In genomic region chr6:38639498-38640215, GRCh38 we compare ENCODE assay signal across 8 cellular contexts. TPM values are rescaled to one million over a fixed set of nuclear protein-coding genes. Genes with fewer than 3 reads are reported as not detected.
A peak's percentile ranks its signal among the peaks of the same experiment; 100 is the strongest.
DNase-seq lines count a peak whose midpoint lies in the region; ATAC-seq and TF ChIP-seq lines count a peak whose summit lies in the region.

Gene BTBD9, minus strand, starts transcription at chr6:38639929.

- H3K27me3 ChIP-seq in Panc1 (ENCODE audit: control insufficient read depth, insufficient read depth, low read length) (no peaks in the 10 kb centered on the region), fibroblast of lung (ENCODE audit: control insufficient read depth, insufficient read depth, low read length) (no peaks in the 10 kb centered on the region)
- H3K27me3 ChIP-seq in naive thymus-derived CD4-positive, alpha-beta T cell (ENCODE audit: control insufficient read depth in 2 of 2, insufficient read depth in 2 of 2, low read length in 2 of 2), result no peaks in the 10 kb centered on the region

- H4K20me1 ChIP-seq in fibroblast of lung (ENCODE audit: control insufficient read depth, extremely low read depth, insufficient read depth, low read length), result no peaks in the 10 kb centered on the region

- CTCF ChIA-PET in Panc1 (lab: Charles Lee), result interaction anchor here (0.6 kb wide), 2 partner anchors 49 to 748 kb away, joined by 7 to 9 read pairs; no protein-coding TSS in a partner anchor
- CTCF ChIA-PET in naive thymus-derived CD4-positive, alpha-beta T cell (lab: Charles Lee), result interaction anchor here (0.7 kb wide), 1 partner anchor 134 kb away, joined by 3 read pairs; no protein-coding TSS in a partner anchor

- peak within 1 kb of the TSS; percentile 88 to 96 (median 91) for H3K27ac Mint-ChIP-seq in naive thymus-derived CD4-positive, alpha-beta T cell
- H3K27ac Mint-ChIP-seq in stimulated activated naive B cell treated with anti-CD40 and anti-IgM and Interleukin-4, amounts not matched to agents 10 μg/mL and 1 μg/mL and 100 μg/mL, for 72 hours, result peak within 1 kb of the TSS; percentile 98

- H3K9me3 Mint-ChIP-seq in naive thymus-derived CD4-positive, alpha-beta T cell, result no peaks in the 10 kb centered on the region
- H3K9me3 Mint-ChIP-seq in stimulated activated naive B cell treated with anti-CD40 and anti-IgM and Interleukin-4, amounts not matched to agents 10 μg/mL and 1 μg/mL and 100 μg/mL, for 72 hours, result no peaks in the 10 kb centered on the region

- DNase-seq in DMS 273 (lab: John Stamatoyannopoulos, UW; ENCODE audit: unreplicated experiment) (peak; percentile 95), HUDEP-2 (lab: John Stamatoyannopoulos, UW; ENCODE audit: unreplicated experiment in 76 of 76) (peak in 53 of 76 experiments; percentile 6 to 65 (median 43)), Panc1 (ENCODE audit: low read depth, low spot score) (peak; percentile 36), activated T-helper 1 cell treated with Interleukin-2 at 50 U/mL for 16 hours (ENCODE audit: low read depth) (peak; percentile 77), fibroblast of lung (ENCODE audit: low read depth in 2 of 2) (peak; percentile 84)
- DNase-seq in naive thymus-derived CD4-positive, alpha-beta T cell, result peak; percentile 83 to 92 (median 90)
- DNase-seq in stimulated activated naive B cell treated with anti-CD40 and anti-IgM and Interleukin-4, amounts not matched to agents 10 μg/mL and 1 μg/mL and 100 μg/mL, for 72 hours, result peak; percentile 82

- peak; percentile 83 for ATAC-seq in GM21381 (IDR thresholded peaks at IDR 0.05; ENCODE audit: unreplicated experiment)
- peak; percentile 94 for ATAC-seq in Panc1
- ATAC-seq in naive thymus-derived CD4-positive, alpha-beta T cell, result peak; percentile 87
- ATAC-seq in stimulated activated naive B cell treated with anti-CD40 and anti-IgM and Interleukin-4, amounts not matched to agents 10 μg/mL and 1 μg/mL and 100 μg/mL, for 72 hours (replicated peaks), result peak; percentile 85 to 90

- in situ Hi-C loops in Panc1 (cut with HindIII; ENCODE audit: low pct_unique_long_range_greater_than_20kb, low sequenced_read_pairs), result no loop called here

- peak within 1 kb of the TSS; percentile 89 for H3K27ac ChIP-seq in Panc1 (ENCODE audit: low read length)
- H3K27ac ChIP-seq in fibroblast of lung (ENCODE audit: insufficient read depth, low read length), result peak within 1 kb of the TSS; percentile 98
- H3K27ac ChIP-seq in naive thymus-derived CD4-positive, alpha-beta T cell (ENCODE audit: low read depth, low read length), result peak within 1 kb of the TSS; percentile 94

- H3K36me3 ChIP-seq in Panc1 (ENCODE audit: control insufficient read depth, insufficient read depth, low read length) (peaks cover 3% of the 10 kb centered on the region; the same call in 1 of the 2 replicates), fibroblast of lung (ENCODE audit: control insufficient read depth, insufficient read depth, low read length) (no peaks in the 10 kb centered on the region)
- H3K36me3 ChIP-seq in naive thymus-derived CD4-positive, alpha-beta T cell (ENCODE audit: control insufficient read depth in 2 of 3, insufficient read depth in 3 of 3, low read length in 3 of 3), result peaks cover 0 to 4% (median 0%) of the 10 kb centered on the region in 3 experiments

- H2AFZ ChIP-seq in fibroblast of lung (ENCODE audit: low read length), result peak within 1 kb of the TSS; percentile 99

- peaks cover 40 to 65% (median 57%) of the 10 kb centered on the region in 7 donors for H3K4me1 Mint-ChIP-seq in naive thymus-derived CD4-positive, alpha-beta T cell
- peaks cover 29 to 42% of the 10 kb centered on the region in 2 donors for H3K4me1 Mint-ChIP-seq in stimulated activated naive B cell treated with anti-CD40 and anti-IgM and Interleukin-4, amounts not matched to agents 10 μg/mL and 1 μg/mL and 100 μg/mL, for 72 hours

- peaks cover 1% of the 10 kb centered on the region for H3K79me2 ChIP-seq in fibroblast of lung (ENCODE audit: control insufficient read depth, insufficient read depth, low read length)

- peak within 1 kb of the TSS; percentile 71 for H3K4me2 ChIP-seq in fibroblast of lung (ENCODE audit: extremely low read depth, insufficient read depth, low read length)

- POLR2A ChIA-PET in Panc1 (lab: Charles Lee), result interaction anchor here (0.6 kb wide), 5 partner anchors 15 to 426 kb away, joined by 3 to 9 read pairs (median 5); no protein-coding TSS in a partner anchor
- POLR2A ChIA-PET in naive thymus-derived CD4-positive, alpha-beta T cell (lab: Charles Lee), result interaction anchor here (1.1 to 1.8 kb wide), 6 partner anchors 13 to 475 kb away, joined by 3 to 10 read pairs (median 4); partner anchors contain the start of genes GLO1 and SAYSD1

- peaks cover 0 to 4% (median 0%) of the 10 kb centered on the region in 5 donors for H3K36me3 Mint-ChIP-seq in naive thymus-derived CD4-positive, alpha-beta T cell
- peaks cover 1 to 7% of the 10 kb centered on the region in 2 donors for H3K36me3 Mint-ChIP-seq in stimulated activated naive B cell treated with anti-CD40 and anti-IgM and Interleukin-4, amounts not matched to agents 10 μg/mL and 1 μg/mL and 100 μg/mL, for 72 hours

- H3K9me3 ChIP-seq in Panc1 (ENCODE audit: control insufficient read depth, insufficient read depth, low read depth, low read length) (no peaks in the 10 kb centered on the region), fibroblast of lung (ENCODE audit: control insufficient read depth, insufficient read depth, low read depth, low read length) (no peaks in the 10 kb centered on the region)
- H3K9me3 ChIP-seq in naive thymus-derived CD4-positive, alpha-beta T cell (ENCODE audit: control insufficient read depth in 2 of 3, low read length in 3 of 3), result no peaks in the 10 kb centered on the region

- peak within 1 kb of the TSS; percentile 67 to 88 for H3K4me3 ChIP-seq in Panc1 (ENCODE audit: low read depth in 2 of 2, low read length in 2 of 2)
- H3K4me3 ChIP-seq in fibroblast of lung (replicated peaks in 1 of 4; ENCODE audit: control extremely low read depth in 1 of 4, insufficient read depth in 1 of 4, low read depth in 3 of 4, low read length in 4 of 4), result peak within 1 kb of the TSS; percentile 74 to 96 (median 84)
- peak within 1 kb of the TSS; percentile 90 for H3K4me3 ChIP-seq in naive thymus-derived CD4-positive, alpha-beta T cell (ENCODE audit: low read length)

- peak within 1 kb of the TSS; percentile 99 for H3K9ac ChIP-seq in fibroblast of lung (ENCODE audit: insufficient read depth, low read length)

- H3K4me1 ChIP-seq in Panc1 (ENCODE audit: control insufficient read depth, insufficient read depth, low read length), result peaks cover 10% of the 10 kb centered on the region; the same call in 1 of the 2 replicates
- peaks cover 2% of the 10 kb centered on the region for H3K4me1 ChIP-seq in fibroblast of lung (ENCODE audit: control insufficient read depth, extremely low read depth, insufficient read depth, low read length)
- peaks cover 16 to 22% of the 10 kb centered on the region in 2 donors for H3K4me1 ChIP-seq in naive thymus-derived CD4-positive, alpha-beta T cell (ENCODE audit: control insufficient read depth in 2 of 2, insufficient read depth in 2 of 2, low read length in 2 of 2)

- no TSS peak for BruUV-seq in Panc1 (replicated peaks; lab: Mats Ljungman, UMichigan)

- peak within 1 kb of the TSS; percentile 74 to 94 (median 90) for H3K4me3 Mint-ChIP-seq in naive thymus-derived CD4-positive, alpha-beta T cell
- peak within 1 kb of the TSS; percentile 91 to 93 for H3K4me3 Mint-ChIP-seq in stimulated activated naive B cell treated with anti-CD40 and anti-IgM and Interleukin-4, amounts not matched to agents 10 μg/mL and 1 μg/mL and 100 μg/mL, for 72 hours

- no peak for TF ChIP-seq CTCF in Panc1 (IDR thresholded peaks at IDR 0.05)
- no peak for TF ChIP-seq CTCF in fibroblast of lung (conservative IDR thresholded peaks at IDR 0.05 in 1 of 2, IDR thresholded peaks at IDR 0.05 in 1 of 2; ENCODE audit: low read depth in 1 of 2, low read length in 2 of 2)

- intact Hi-C loops in Panc1 (cut with micrococcal nuclease; ENCODE audit: unreplicated experiment), result no loop called here
- intact Hi-C loops in naive thymus-derived CD4-positive, alpha-beta T cell (cut with micrococcal nuclease), result loop anchor here (1.0 to 5.0 kb wide), 10 partner anchors 33 to 1142 kb away; partner anchors contain the start of genes GLO1 (in 2 of the 2), SAYSD1 (in 2 of the 2), CCDC167 (in 1 of the 2) and KCNK5 (in 1 of the 2)

- H3K27me3 Mint-ChIP-seq in naive thymus-derived CD4-positive, alpha-beta T cell, result no peaks in the 10 kb centered on the region
- H3K27me3 Mint-ChIP-seq in stimulated activated naive B cell treated with anti-CD40 and anti-IgM and Interleukin-4, amounts not matched to agents 10 μg/mL and 1 μg/mL and 100 μg/mL, for 72 hours, result no peaks in the 10 kb centered on the region

RNA-seq across cellular contexts. Expression of gene BTBD9, which starts in this region (rescaled TPM):
- total RNA-seq in Panc1 (2021; ENCODE audit: unreplicated experiment), result 12.8 TPM
- 4.3 TPM for polyA plus RNA-seq in Panc1 (2012; ENCODE audit: insufficient read length)
- 8.2 and 13.4 TPM in 2 replicates for total RNA-seq in fibroblast of lung
- 5.2 and 7.7 TPM in 2 replicates for polyA plus RNA-seq in fibroblast of lung
- polyA plus RNA-seq in fibroblast of lung (2012), result 4.9 and 6.2 TPM in 2 replicates
- 14.5 and 15.0 TPM in 2 replicates for polyA minus RNA-seq in fibroblast of lung (ENCODE audit: low replicate concordance)
- 10 to 100 TPM; 20.6 to 58.8 (median 43.6) TPM for total RNA-seq in naive thymus-derived CD4-positive, alpha-beta T cell
- 10 to 100 TPM; 12.7 to 18.3 TPM for polyA plus RNA-seq in naive thymus-derived CD4-positive, alpha-beta T cell

Comparison
In these comparisons a context has a peak if more than half of its experiments do, and no peak if none do; other contexts are left out.
1. Peak in every context shown above with its lines: DNase-seq, ATAC-seq, H3K4me3 ChIP-seq and H3K27ac ChIP-seq.
2. DNase-seq: peak in every context shown above with its lines; median percentile 95 in DMS 273; 90 in naive thymus-derived CD4-positive, alpha-beta T cell; 84 in fibroblast of lung; 82 in stimulated activated naive B cell treated with anti-CD40 and anti-IgM and Interleukin-4, amounts not matched to agents 10 μg/mL and 1 μg/mL and 100 μg/mL, for 72 hours; 77 in activated T-helper 1 cell treated with Interleukin-2 at 50 U/mL for 16 hours; 43 in HUDEP-2; 36 in Panc1.